ENCODE assay signal across 1 cellular context in the genomic region with DNA sequence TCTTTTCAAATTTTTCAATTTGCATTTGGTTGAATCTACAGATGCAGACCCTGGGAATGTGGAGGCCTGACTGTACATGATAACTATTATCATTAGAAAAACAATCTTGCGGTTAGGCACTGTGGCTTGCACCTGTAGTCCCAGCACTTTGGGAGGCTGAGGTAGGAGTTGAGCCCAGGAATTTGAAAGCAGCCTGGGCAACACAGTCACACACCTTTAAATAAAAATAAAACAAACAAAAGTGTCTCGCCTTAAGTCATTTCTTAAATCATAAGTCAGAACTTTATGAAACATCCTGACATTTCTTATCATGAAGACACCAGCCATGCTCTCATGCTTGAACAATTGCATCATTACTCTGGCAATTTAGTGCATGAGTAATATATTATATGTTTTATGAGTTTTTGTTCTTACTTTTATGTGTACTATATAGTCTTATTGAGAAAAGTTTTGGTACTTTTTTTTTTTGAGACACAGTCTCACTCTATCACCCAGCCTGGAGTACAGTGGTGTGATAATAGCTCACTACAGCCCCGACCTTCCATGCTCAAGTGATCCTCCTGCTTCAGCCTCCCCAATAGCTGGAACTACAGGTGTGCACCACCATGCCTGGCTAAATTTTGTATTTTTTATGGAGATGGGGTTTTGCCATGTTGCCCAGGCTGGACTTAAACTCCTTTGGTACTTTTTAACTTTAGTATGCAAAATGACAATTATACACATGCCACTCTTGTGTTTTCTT.
TF ChIP-seq lines count a peak whose summit lies in the region.

No MANE protein-coding gene starts in this region.

TF ChIP-seq in HEK293, 187 proteins besides CTCF, POLR2A, EP300 and RAD21 (continued from another document):
- no peak for TF ChIP-seq ZEB2 (tag by site-specific recombination; IDR thresholded peaks at IDR 0.05)
- TF ChIP-seq ZXDB (tag by site-specific recombination; IDR thresholded peaks at IDR 0.05) = 0 out of 2 replicates have a peak, but pooled peaks have one; percentile 44
- no peak for TF ChIP-seq ZNF324 (tag by site-specific recombination; IDR thresholded peaks at IDR 0.05)
TF ChIP-seq in HEK293: peak in this region for 5.
